Comparison of ENCODE assay signal across 11 cellular contexts in the genomic region with DNA sequence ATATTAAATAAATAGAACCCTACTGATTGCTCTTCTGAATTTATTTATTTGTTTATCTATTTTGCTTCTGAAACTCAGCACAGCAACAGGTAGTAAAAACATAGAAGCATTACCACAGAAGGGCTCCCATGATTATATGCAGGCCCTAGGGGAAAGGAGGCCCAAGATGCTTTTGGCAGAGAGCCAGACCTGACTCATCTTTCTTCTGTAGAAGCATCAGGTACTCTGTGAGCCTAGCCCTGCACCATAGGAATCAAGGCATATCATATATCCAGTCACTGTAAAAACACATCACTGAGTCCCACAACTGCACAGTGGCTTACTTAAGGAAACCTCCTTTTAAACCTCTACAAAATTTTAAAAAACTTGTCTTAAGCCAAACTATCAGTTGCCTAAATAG. TPM values are rescaled to one million over a fixed set of nuclear protein-coding genes. Genes with fewer than 3 reads are reported as not detected.
DNase-seq lines count a peak whose midpoint lies in the region; ATAC-seq lines count a peak whose summit lies in the region.
"Had no signal": no experiment of that assay in that cellular context is flagged by ENCODE, and none has a peak within 500 bp of the region (broad histone marks: within the 10 kb centered on the region; RNA-seq: fewer than 3 reads in every experiment).

No MANE protein-coding gene starts in this region.

- no peak overlapping the region for H3K4me3 Mint-ChIP-seq in stimulated activated naive CD8-positive, alpha-beta T cell treated with anti-CD3 and anti-CD28 coated beads, Interleukin-15, amount 100 ng/mL, for 72 hours

- peaks cover 17% of the 10 kb centered on the region for H3K4me1 Mint-ChIP-seq in stimulated activated naive CD8-positive, alpha-beta T cell treated with anti-CD3 and anti-CD28 coated beads, Interleukin-15, amount 100 ng/mL, for 72 hours

- peaks cover 44% of the 10 kb centered on the region for H3K27me3 Mint-ChIP-seq in stimulated activated naive CD8-positive, alpha-beta T cell treated with anti-CD3 and anti-CD28 coated beads, Interleukin-15, amount 100 ng/mL, for 72 hours

- no peaks in the 10 kb centered on the region for H3K9me3 Mint-ChIP-seq in stimulated activated naive CD8-positive, alpha-beta T cell treated with anti-CD3 and anti-CD28 coated beads, Interleukin-15, amount 100 ng/mL, for 72 hours

- peak; percentile 8 for DNase-seq in stimulated activated naive CD8-positive, alpha-beta T cell treated with anti-CD3 and anti-CD28 coated beads, Interleukin-15, Interleukin-2, amounts not matched to agents 100 U/mL and 50 U/mL, for 24 hours
- DNase-seq in stimulated activated naive CD8-positive, alpha-beta T cell treated with anti-CD3 and anti-CD28 coated beads, Interleukin-15, amount 100 ng/mL, for 72 hours, result no peak
- DNase-seq in NCI-H460 (ENCODE audit: extremely low read depth, low read depth) (peak; percentile 75), dedifferentiated amniotic fluid mesenchymal stem cell (ENCODE audit: extremely low spot score) (peak; percentile 63)
- DNase-seq in effector CD8-positive, alpha-beta T cell (lab: John Stamatoyannopoulos, UW), result no peak
- DNase-seq: activated gamma-delta T cell treated with Interleukin-2 at 50 U/mL for 16 hours; kidney; stimulated activated CD4-positive, alpha-beta T cell treated with anti-CD3 and anti-CD28 coated beads, Interleukin-4, amount 100 ng/mL, for 4 hours had no signal

- no peak for ATAC-seq in stimulated activated naive CD8-positive, alpha-beta T cell treated with anti-CD3 and anti-CD28 coated beads, Interleukin-15, Interleukin-2, amounts not matched to agents 100 U/mL and 50 U/mL, for 24 hours
- no peak for ATAC-seq in stimulated activated naive CD8-positive, alpha-beta T cell treated with anti-CD3 and anti-CD28 coated beads, Interleukin-15, amount 100 ng/mL, for 72 hours
- ATAC-seq in GM21723 (IDR thresholded peaks at IDR 0.05; ENCODE audit: unreplicated experiment) (no peak), HG02885 (IDR thresholded peaks at IDR 0.05; ENCODE audit: poor library complexity, unreplicated experiment) (no peak), HG03571 (IDR thresholded peaks at IDR 0.05; ENCODE audit: unreplicated experiment) (no peak)

- no peak overlapping the region for H3K27ac Mint-ChIP-seq in stimulated activated naive CD8-positive, alpha-beta T cell treated with anti-CD3 and anti-CD28 coated beads, Interleukin-15, amount 100 ng/mL, for 72 hours

RNA-seq across cellular contexts. Expression of a gene that starts 1.8 kb away (rescaled TPM):
- total RNA-seq in NCI-H460 (2014; rRNA removed; shearing (Covaris generic)), result 45.1 and 58.6 TPM in 2 replicates
- polyA plus RNA-seq in NCI-H460 (2014; cell fraction: nucleus; rRNA removed), result 13.2 and 28.1 TPM in 2 replicates

Comparison
In these comparisons a context has a peak if more than half of its experiments do, and no peak if none do; other contexts are left out.
1. DNase-seq: peak in stimulated activated naive CD8-positive, alpha-beta T cell treated with anti-CD3 and anti-CD28 coated beads, Interleukin-15, Interleukin-2, amounts not matched to agents 100 U/mL and 50 U/mL, for 24 hours (single experiment), NCI-H460 (single experiment) and dedifferentiated amniotic fluid mesenchymal stem cell (single experiment); none in stimulated activated naive CD8-positive, alpha-beta T cell treated with anti-CD3 and anti-CD28 coated beads, Interleukin-15, amount 100 ng/mL, for 72 hours (0 of 2) and effector CD8-positive, alpha-beta T cell (single experiment).